ENCODE assay signal across 15 cellular contexts in the genomic region with DNA sequence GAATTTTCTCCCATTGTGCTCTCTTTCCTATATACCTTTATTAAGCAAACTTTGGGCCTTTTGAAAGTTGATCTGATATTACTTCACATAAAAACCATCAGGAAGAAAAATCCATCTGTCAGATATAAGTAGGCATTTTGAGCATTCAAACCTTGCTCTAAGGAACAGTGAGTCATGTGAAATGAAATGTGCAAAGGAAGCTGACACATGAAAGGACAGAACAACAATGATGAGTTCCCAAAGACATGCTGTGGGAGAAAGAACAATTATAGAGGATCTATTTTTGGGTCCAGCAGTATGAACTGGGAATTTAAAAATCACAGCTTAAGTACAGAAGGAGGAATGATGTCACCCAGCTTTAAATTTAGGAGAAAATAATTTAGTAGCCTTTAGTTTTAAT. TPM values are rescaled to one million over a fixed set of nuclear protein-coding genes. Genes with fewer than 3 reads are reported as not detected.
A peak's percentile ranks its signal among the peaks of the same experiment; 100 is the strongest.
DNase-seq lines count a peak whose midpoint lies in the region; ATAC-seq and TF ChIP-seq lines count a peak whose summit lies in the region.
"Had no signal": no experiment of that assay in that cellular context is flagged by ENCODE, and none has a peak within 500 bp of the region (broad histone marks: within the 10 kb centered on the region; RNA-seq: fewer than 3 reads in every experiment).

No MANE protein-coding gene starts in this region.

- TF ChIP-seq CTCF in coronary artery (IDR thresholded peaks at IDR 0.05) = no peak
- no peak for TF ChIP-seq CTCF in thyroid gland (IDR thresholded peaks at IDR 0.05)

- ATAC-seq in GM21423 (IDR thresholded peaks at IDR 0.05; ENCODE audit: unreplicated experiment) = no peak
- ATAC-seq: activated CD8-positive, alpha-beta memory T cell treated with anti-CD3 and anti-CD28 coated beads, Interleukin-2, amount 10 ng/mL, durations not matched to agents 7 days and 5 days had no signal

- peak overlapping the region; percentile 80 for H2AFZ ChIP-seq in neuron (ENCODE audit: low read depth, low read length)

- H3K9me3 ChIP-seq in neuron (ENCODE audit: low read length) (no peaks in the 10 kb centered on the region), thyroid gland (no peaks in the 10 kb centered on the region)
- H3K9me3 ChIP-seq: HAP-1 had no signal

- H3K36me3 ChIP-seq in neuron (ENCODE audit: insufficient read depth, low read length) = no peaks in the 10 kb centered on the region
- H3K36me3 ChIP-seq in thyroid gland = no peaks in the 10 kb centered on the region
- H3K36me3 ChIP-seq: HAP-1 had no signal

- H3K27me3 ChIP-seq in neuron (ENCODE audit: insufficient read depth, low read length) (no peaks in the 10 kb centered on the region), thyroid gland (no peaks in the 10 kb centered on the region)

- H3K4me1 ChIP-seq in neuron (ENCODE audit: insufficient read depth, low read length) = peaks cover 18% of the 10 kb centered on the region
- H3K4me1 ChIP-seq in thyroid gland = no peaks in the 10 kb centered on the region

- H3K27ac ChIP-seq in epithelial cell of prostate (peak overlapping the region; percentile 27), coronary artery (no peak overlapping the region), thyroid gland (peak overlapping the region in 1 of 3 donors; percentile 23)

- no peak overlapping the region for H3K4me3 ChIP-seq in neuron (ENCODE audit: low read length)
- no peak overlapping the region for H3K4me3 ChIP-seq in coronary artery
- no peak overlapping the region for H3K4me3 ChIP-seq in thyroid gland (replicated peaks in 1 of 3)
- H3K4me3 ChIP-seq: HAP-1, lung had no signal

- no peak for TF ChIP-seq POLR2A in thyroid gland (IDR thresholded peaks at IDR 0.05)

- intact Hi-C loops in thyroid gland (cut with DNase I) = no loop called here

- DNase-seq in Daoy (ENCODE audit: low read depth) (peak; percentile 42), RKO (ENCODE audit: low spot score) (peak; percentile 76), epithelial cell of prostate (ENCODE audit: low read depth, low spot score) (peak; percentile 26), NCI-H2029 (lab: John Stamatoyannopoulos, UW) (no peak), coronary artery (ENCODE audit: low spot score) (no peak), thyroid gland (no peak)
- DNase-seq: activated CD8-positive, alpha-beta memory T cell treated with anti-CD3 and anti-CD28 coated beads, Interleukin-2, amount 10 ng/mL, durations not matched to agents 7 days and 5 days; COR-L47; KBM-7; OCI-M1; T1000 had no signal

RNA-seq across cellular contexts. Expression of a gene that starts 18.1 kb away (rescaled TPM):
- total RNA-seq in Daoy (2014; rRNA removed; shearing (Covaris generic)) = 0.34 and 1.0 TPM in 2 replicates
- 100 to 1,000 TPM in 1 of 4 donors, 10 to 100 TPM in 3; 56.7 to 111 (median 82.1) TPM for total RNA-seq in thyroid gland

Comparison
In these comparisons a context has a peak if more than half of its experiments do, and no peak if none do; other contexts are left out.
1. DNase-seq: peak in Daoy (single experiment), RKO (single experiment) and epithelial cell of prostate (single experiment); none in NCI-H2029 (single experiment), coronary artery (single experiment) and thyroid gland (0 of 2).
2. RNA of a gene that starts 18.1 kb away (total RNA-seq): 56.7 to 111 TPM in thyroid gland; 0.34 to 1.0 TPM in Daoy; every median in the first group is over 10 times any median in the second.